ENCODE assay signal across 9 cellular contexts in genomic region chr16:68744744-68745280, GRCh38. TPM values are rescaled to one million over a fixed set of nuclear protein-coding genes. Genes with fewer than 3 reads are reported as not detected.
DNase-seq lines count a peak whose midpoint lies in the region.
"Had no signal": no experiment of that assay in that cellular context is flagged by ENCODE, and none has a peak within 500 bp of the region (broad histone marks: within the 10 kb centered on the region; RNA-seq: fewer than 3 reads in every experiment).

No MANE protein-coding gene starts in this region.

- H3K4me1 Mint-ChIP-seq in activated T-helper 1 cell treated with anti-CD3 and anti-CD28 coated beads, Interleukin-12 subunit alpha, Interleukin-12 subunit beta, Interleukin-2, Interleukin-4 antibody, amounts not matched to agents 30 ng/mL and 10 ng/mL and 1 ng/mL, durations not matched to agents 14 hours and 24 hours and 36 hours (ENCODE audit: low read depth), result peaks cover 6% of the 10 kb centered on the region

- H3K27me3 ChIP-seq in iPS-20b (ENCODE audit: insufficient read depth, low read length), result no peaks in the 10 kb centered on the region

- H3K4me1 ChIP-seq in iPS-20b (ENCODE audit: insufficient read depth, low read length), result peaks cover 35% of the 10 kb centered on the region

- no peaks in the 10 kb centered on the region for H3K9me3 ChIP-seq in iPS-20b (ENCODE audit: insufficient read depth, low read depth, low read length)

- H3K27ac ChIP-seq in iPS-20b (ENCODE audit: low read length), result no peak overlapping the region

- DNase-seq in HuH-7 (ENCODE audit: low spot score) (peak; percentile 74), NCI-H748 treated with DMSO at 0.1 percent for 48 hours (lab: John Stamatoyannopoulos, UW) (peak; percentile 84), stromal cell of bone marrow (ENCODE audit: low read depth) (peak; percentile 11), RPMI8226 (no peak), SK-N-DZ (ENCODE audit: low spot score) (no peak)
- no peak for DNase-seq in activated T-helper 1 cell treated with anti-CD3 and anti-CD28 coated beads, Interleukin-12 subunit alpha, Interleukin-12 subunit beta, Interleukin-2, Interleukin-4 antibody, amounts not matched to agents 30 ng/mL and 10 ng/mL and 1 ng/mL, durations not matched to agents 14 hours and 24 hours and 36 hours (ENCODE audit: low spot score)
- DNase-seq in central memory CD4-positive, alpha-beta T cell, result no peak
- DNase-seq: activated CD8-positive, alpha-beta memory T cell treated with anti-CD3 and anti-CD28 coated beads for 24 hours had no signal

- peak overlapping the region; percentile 44 for H3K4me3 ChIP-seq in iPS-20b (ENCODE audit: low read length)

- intact Hi-C loops in activated T-helper 1 cell treated with anti-CD3 and anti-CD28 coated beads, Interleukin-12 subunit alpha, Interleukin-12 subunit beta, Interleukin-2, Interleukin-4 antibody, amounts not matched to agents 30 ng/mL and 10 ng/mL and 1 ng/mL, durations not matched to agents 14 hours and 24 hours and 36 hours (cut with micrococcal nuclease), result no loop called here

- peak overlapping the region; percentile 49; the same call in 1 of the 2 replicates for H3K9ac ChIP-seq in iPS-20b (ENCODE audit: low read depth, low read length)

- no peak overlapping the region for H3K4me3 Mint-ChIP-seq in activated T-helper 1 cell treated with anti-CD3 and anti-CD28 coated beads, Interleukin-12 subunit alpha, Interleukin-12 subunit beta, Interleukin-2, Interleukin-4 antibody, amounts not matched to agents 30 ng/mL and 10 ng/mL and 1 ng/mL, durations not matched to agents 14 hours and 24 hours and 36 hours

- no peak overlapping the region for H3K27ac Mint-ChIP-seq in activated T-helper 1 cell treated with anti-CD3 and anti-CD28 coated beads, Interleukin-12 subunit alpha, Interleukin-12 subunit beta, Interleukin-2, Interleukin-4 antibody, amounts not matched to agents 30 ng/mL and 10 ng/mL and 1 ng/mL, durations not matched to agents 14 hours and 24 hours and 36 hours

- peaks cover 5% of the 10 kb centered on the region for H3K27me3 Mint-ChIP-seq in activated T-helper 1 cell treated with anti-CD3 and anti-CD28 coated beads, Interleukin-12 subunit alpha, Interleukin-12 subunit beta, Interleukin-2, Interleukin-4 antibody, amounts not matched to agents 30 ng/mL and 10 ng/mL and 1 ng/mL, durations not matched to agents 14 hours and 24 hours and 36 hours (ENCODE audit: insufficient read depth)

- H3K36me3 Mint-ChIP-seq in activated T-helper 1 cell treated with anti-CD3 and anti-CD28 coated beads, Interleukin-12 subunit alpha, Interleukin-12 subunit beta, Interleukin-2, Interleukin-4 antibody, amounts not matched to agents 30 ng/mL and 10 ng/mL and 1 ng/mL, durations not matched to agents 14 hours and 24 hours and 36 hours (ENCODE audit: low read depth), result no peaks in the 10 kb centered on the region

- peaks cover 28% of the 10 kb centered on the region for H3K36me3 ChIP-seq in iPS-20b (ENCODE audit: insufficient read depth, low read depth, low read length)

- H3K9me3 Mint-ChIP-seq in activated T-helper 1 cell treated with anti-CD3 and anti-CD28 coated beads, Interleukin-12 subunit alpha, Interleukin-12 subunit beta, Interleukin-2, Interleukin-4 antibody, amounts not matched to agents 30 ng/mL and 10 ng/mL and 1 ng/mL, durations not matched to agents 14 hours and 24 hours and 36 hours, result no peaks in the 10 kb centered on the region

RNA-seq across cellular contexts. Expression of gene CDH1, which starts 7.7 kb away (rescaled TPM):
- 0.64 and 2.2 TPM in 2 replicates for total RNA-seq in activated T-helper 1 cell treated with anti-CD3 and anti-CD28 coated beads, Interleukin-12 subunit alpha, Interleukin-12 subunit beta, Interleukin-2, Interleukin-4 antibody, amounts not matched to agents 30 ng/mL and 10 ng/mL and 1 ng/mL, durations not matched to agents 14 hours and 24 hours and 36 hours
- polyA plus RNA-seq in SK-N-DZ (2014; cell fraction: cytosol; rRNA removed), result not detected in 2 replicates
- not detected in 2 replicates for polyA plus RNA-seq in SK-N-DZ (2014; cell fraction: nucleus; rRNA removed)

Comparison
In these comparisons a context has a peak if more than half of its experiments do, and no peak if none do; other contexts are left out.
1. DNase-seq: peak in HuH-7 (single experiment), NCI-H748 treated with DMSO at 0.1 percent for 48 hours (single experiment) and stromal cell of bone marrow (single experiment); none in RPMI8226 (single experiment), activated T-helper 1 cell treated with anti-CD3 and anti-CD28 coated beads, Interleukin-12 subunit alpha, Interleukin-12 subunit beta, Interleukin-2, Interleukin-4 antibody, amounts not matched to agents 30 ng/mL and 10 ng/mL and 1 ng/mL, durations not matched to agents 14 hours and 24 hours and 36 hours (single experiment), central memory CD4-positive, alpha-beta T cell (single experiment) and SK-N-DZ (single experiment).